In the genomic region with DNA sequence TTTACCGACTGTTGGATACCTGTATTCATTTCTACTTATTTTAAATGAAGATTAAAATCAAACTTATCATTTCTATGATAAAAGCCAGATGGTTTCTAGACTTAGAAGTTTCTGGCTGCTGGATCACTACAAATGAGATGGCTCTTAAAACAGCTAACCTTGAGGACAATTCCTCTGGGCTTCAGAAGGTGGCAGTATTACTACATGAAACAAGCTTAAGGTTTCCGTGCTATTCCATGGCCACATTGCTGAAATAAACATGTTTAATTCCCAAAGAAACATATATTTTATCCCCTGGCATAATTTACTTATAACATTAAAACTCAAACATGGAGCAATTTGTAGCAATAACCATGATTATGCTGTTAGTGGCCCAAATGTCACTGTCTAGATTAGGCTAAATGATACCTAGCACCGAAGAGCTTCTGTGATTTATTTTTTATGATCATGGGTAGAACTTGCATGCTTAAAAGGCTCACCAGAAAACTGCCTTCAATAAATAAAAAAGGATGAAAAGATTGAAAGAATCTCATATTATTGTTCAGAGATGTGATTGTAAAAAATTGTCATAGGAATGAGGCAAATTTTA, we compare ENCODE assay signal across 8 cellular contexts.
DNase-seq lines count a peak whose midpoint lies in the region; ATAC-seq and TF ChIP-seq lines count a peak whose summit lies in the region.

No MANE protein-coding gene starts in this region.

- WGBS in testis, 2 donors, result 41 to 52% methylated on average over 3 of the region's 3 CpGs

- CTCF ChIA-PET in activated CD8-positive, alpha-beta T cell treated with anti-CD3 and anti-CD28 coated beads for 36 hours (lab: Charles Lee), result interaction anchor here (0.7 to 7.0 kb wide), 11 partner anchors 10 to 203 kb away, joined by 3 to 68 read pairs (median 3); no protein-coding TSS in a partner anchor
- CTCF ChIA-PET in activated CD8-positive, alpha-beta T cell treated with anti-CD3 and anti-CD28 coated beads, Interleukin-2, amount 10 ng/mL, durations not matched to agents 7 days and 5 days (lab: Charles Lee), result interaction anchor here (0.5 to 3.3 kb wide), 8 partner anchors 9 to 155 kb away, joined by 3 to 62 read pairs (median 3); no protein-coding TSS in a partner anchor

- H3K27me3 ChIP-seq in testis, result no peaks in the 10 kb centered on the region

- no peaks in the 10 kb centered on the region for H3K36me3 Mint-ChIP-seq in activated CD8-positive, alpha-beta T cell treated with anti-CD3 and anti-CD28 coated beads for 36 hours (ENCODE audit: low read depth)
- H3K36me3 Mint-ChIP-seq in activated CD8-positive, alpha-beta T cell treated with anti-CD3 and anti-CD28 coated beads, Interleukin-2, amount 10 ng/mL, durations not matched to agents 7 days and 5 days (ENCODE audit: low read depth), result no peaks in the 10 kb centered on the region

- H3K4me3 ChIP-seq in LNCaP clone FGC (ENCODE audit: low read depth, low read length) (no peak overlapping the region), testis (no peak overlapping the region)

- no peak overlapping the region for H3K27ac ChIP-seq in VCaP
- no peak overlapping the region for H3K27ac ChIP-seq in testis

- DNase-seq in activated CD8-positive, alpha-beta T cell treated with anti-CD3 and anti-CD28 coated beads for 36 hours, result no peak
- DNase-seq in activated CD8-positive, alpha-beta T cell treated with anti-CD3 and anti-CD28 coated beads, Interleukin-2, amount 10 ng/mL, durations not matched to agents 7 days and 5 days, result no peak
- DNase-seq in LNCaP clone FGC (ENCODE audit: low read depth) (peak; percentile 21), hepatic stellate cell (ENCODE audit: low spot score) (peak; percentile 34), testis (peak; percentile 22), T-helper 1 cell (no peak)

- peak; percentile 71 for TF ChIP-seq CTCF in activated CD8-positive, alpha-beta T cell treated with anti-CD3 and anti-CD28 coated beads for 36 hours (IDR thresholded peaks at IDR 0.05)
- TF ChIP-seq CTCF in LNCaP clone FGC (IDR thresholded peaks at IDR 0.05; ENCODE audit: control insufficient read depth, extremely low read depth, insufficient read depth), result peak; percentile 77
- peak; percentile 83 for TF ChIP-seq CTCF in VCaP (conservative IDR thresholded peaks at IDR 0.05)
- TF ChIP-seq CTCF in testis (IDR thresholded peaks at IDR 0.05), result peak; percentile 27 to 63 (median 42)

- H3K4me1 Mint-ChIP-seq in activated CD8-positive, alpha-beta T cell treated with anti-CD3 and anti-CD28 coated beads for 36 hours (ENCODE audit: low read depth), result no peaks in the 10 kb centered on the region
- H3K4me1 Mint-ChIP-seq in activated CD8-positive, alpha-beta T cell treated with anti-CD3 and anti-CD28 coated beads, Interleukin-2, amount 10 ng/mL, durations not matched to agents 7 days and 5 days (ENCODE audit: low read depth), result no peaks in the 10 kb centered on the region

- no peak overlapping the region for H3K27ac Mint-ChIP-seq in activated CD8-positive, alpha-beta T cell treated with anti-CD3 and anti-CD28 coated beads for 36 hours
- no peak overlapping the region for H3K27ac Mint-ChIP-seq in activated CD8-positive, alpha-beta T cell treated with anti-CD3 and anti-CD28 coated beads, Interleukin-2, amount 10 ng/mL, durations not matched to agents 7 days and 5 days

- peaks cover 2% of the 10 kb centered on the region for H3K27me3 Mint-ChIP-seq in activated CD8-positive, alpha-beta T cell treated with anti-CD3 and anti-CD28 coated beads for 36 hours
- no peaks in the 10 kb centered on the region for H3K27me3 Mint-ChIP-seq in activated CD8-positive, alpha-beta T cell treated with anti-CD3 and anti-CD28 coated beads, Interleukin-2, amount 10 ng/mL, durations not matched to agents 7 days and 5 days (ENCODE audit: low read depth)

- H3K4me3 Mint-ChIP-seq in activated CD8-positive, alpha-beta T cell treated with anti-CD3 and anti-CD28 coated beads for 36 hours, result no peak overlapping the region
- no peak overlapping the region for H3K4me3 Mint-ChIP-seq in activated CD8-positive, alpha-beta T cell treated with anti-CD3 and anti-CD28 coated beads, Interleukin-2, amount 10 ng/mL, durations not matched to agents 7 days and 5 days

- no peaks in the 10 kb centered on the region for H3K9me3 ChIP-seq in testis

- H3K36me3 ChIP-seq in testis (ENCODE audit: low read depth, missing control alignments), result no peaks in the 10 kb centered on the region

- intact Hi-C loops in activated CD8-positive, alpha-beta T cell treated with anti-CD3 and anti-CD28 coated beads for 36 hours (cut with micrococcal nuclease), result no loop called here
- intact Hi-C loops in testis (cut with DNase I; ENCODE audit: low total_unique reads), result no loop called here

- peaks cover 1% of the 10 kb centered on the region for H3K9me3 Mint-ChIP-seq in activated CD8-positive, alpha-beta T cell treated with anti-CD3 and anti-CD28 coated beads for 36 hours
- H3K9me3 Mint-ChIP-seq in activated CD8-positive, alpha-beta T cell treated with anti-CD3 and anti-CD28 coated beads, Interleukin-2, amount 10 ng/mL, durations not matched to agents 7 days and 5 days (ENCODE audit: insufficient read depth), result no peaks in the 10 kb centered on the region

- POLR2A ChIA-PET in activated CD8-positive, alpha-beta T cell treated with anti-CD3 and anti-CD28 coated beads for 36 hours (lab: Charles Lee), result no interaction called here
- POLR2A ChIA-PET in activated CD8-positive, alpha-beta T cell treated with anti-CD3 and anti-CD28 coated beads, Interleukin-2, amount 10 ng/mL, durations not matched to agents 7 days and 5 days (lab: Charles Lee), result no interaction called here

- no peak for TF ChIP-seq POLR2A in testis (IDR thresholded peaks at IDR 0.05)

- H3K4me1 ChIP-seq in testis, result no peaks in the 10 kb centered on the region

- ATAC-seq in activated CD8-positive, alpha-beta T cell treated with anti-CD3 and anti-CD28 coated beads for 36 hours, result no peak
- ATAC-seq in activated CD8-positive, alpha-beta T cell treated with anti-CD3 and anti-CD28 coated beads, Interleukin-2, amount 10 ng/mL, durations not matched to agents 7 days and 5 days, result no peak
- no peak for ATAC-seq in GM21423 (IDR thresholded peaks at IDR 0.05; ENCODE audit: unreplicated experiment)

Comparison
In these comparisons a context has a peak if more than half of its experiments do, and no peak if none do; other contexts are left out.
1. DNase-seq: peak in LNCaP clone FGC (single experiment), hepatic stellate cell (single experiment) and testis (single experiment); none in activated CD8-positive, alpha-beta T cell treated with anti-CD3 and anti-CD28 coated beads for 36 hours (single experiment), activated CD8-positive, alpha-beta T cell treated with anti-CD3 and anti-CD28 coated beads, Interleukin-2, amount 10 ng/mL, durations not matched to agents 7 days and 5 days (single experiment) and T-helper 1 cell (0 of 5).
2. Peak in every context shown above with its lines, with median percentiles within 50 percentile points of each other: CTCF ChIP-seq.